ENCODE assay signal across 15 cellular contexts in genomic region chr17:3885271-3885670, GRCh38. TPM values are rescaled to one million over a fixed set of nuclear protein-coding genes. Genes with fewer than 3 reads are reported as not detected.
A peak's percentile ranks its signal among the peaks of the same experiment; 100 is the strongest.
DNase-seq lines count a peak whose midpoint lies in the region; ATAC-seq and TF ChIP-seq lines count a peak whose summit lies in the region.
"Had no signal": no experiment of that assay in that cellular context is flagged by ENCODE, and none has a peak within 500 bp of the region (broad histone marks: within the 10 kb centered on the region; RNA-seq: fewer than 3 reads in every experiment).

No MANE protein-coding gene starts in this region.

- POLR2A ChIA-PET in activated CD8-positive, alpha-beta T cell treated with anti-CD3 and anti-CD28 coated beads, Interleukin-2, amount 10 ng/mL, durations not matched to agents 7 days and 5 days (lab: Charles Lee) = interaction anchor here (1.1 kb wide), 1 partner anchor 9 kb away, joined by 3 read pairs; no protein-coding TSS in a partner anchor
- POLR2A ChIA-PET in activated CD8-positive, alpha-beta T cell treated with anti-CD3 and anti-CD28 coated beads for 36 hours (lab: Charles Lee) = interaction anchor here (0.7 to 1.5 kb wide), 3 partner anchors 9 to 132 kb away, joined by 3 to 6 read pairs (median 3); partner anchors contain the start of gene NCBP3

- H3K27me3 Mint-ChIP-seq in activated CD8-positive, alpha-beta T cell treated with anti-CD3 and anti-CD28 coated beads, Interleukin-2, amount 10 ng/mL, durations not matched to agents 7 days and 5 days (ENCODE audit: low read depth) = no peaks in the 10 kb centered on the region
- H3K27me3 Mint-ChIP-seq in activated CD8-positive, alpha-beta T cell treated with anti-CD3 and anti-CD28 coated beads for 36 hours = no peaks in the 10 kb centered on the region

- DNase-seq in activated CD8-positive, alpha-beta T cell treated with anti-CD3 and anti-CD28 coated beads, Interleukin-2, amount 10 ng/mL, durations not matched to agents 7 days and 5 days = no peak
- DNase-seq in activated CD8-positive, alpha-beta T cell treated with anti-CD3 and anti-CD28 coated beads for 36 hours = no peak
- no peak for DNase-seq in adipocyte (ENCODE audit: low read depth)
- DNase-seq in fibroblast of lung (ENCODE audit: low read depth in 2 of 2) = peak; percentile 23 to 28
- no peak for DNase-seq in retina
- no peak for DNase-seq in stimulated activated CD8-positive, alpha-beta memory T cell treated with anti-CD3 and anti-CD28 coated beads, Interleukin-4, amount 100 ng/mL, for 48 hours
- no peak for DNase-seq in omental fat pad (ENCODE audit: low spot score)
- DNase-seq in posterior vena cava (ENCODE audit: low spot score) = no peak
- DNase-seq: DMS153, KBM-7, NCI-H1048, NCI-H146, NCI-H2227 treated with DMSO at 0.1 percent for 48 hours, NCI-H69 had no signal

- H3K4me1 ChIP-seq in adipocyte (ENCODE audit: control insufficient read depth, insufficient read depth, low read length) (peaks cover 39% of the 10 kb centered on the region), fibroblast of lung (ENCODE audit: control insufficient read depth, extremely low read depth, insufficient read depth, low read length) (peaks cover 2% of the 10 kb centered on the region)

- TF ChIP-seq CTCF in activated CD8-positive, alpha-beta T cell treated with anti-CD3 and anti-CD28 coated beads for 36 hours (IDR thresholded peaks at IDR 0.05) = no peak
- TF ChIP-seq CTCF in fibroblast of lung (conservative IDR thresholded peaks at IDR 0.05 in 1 of 2, IDR thresholded peaks at IDR 0.05 in 1 of 2; ENCODE audit: low read depth in 1 of 2, low read length in 2 of 2) (no peak), omental fat pad (IDR thresholded peaks at IDR 0.05) (no peak)

- CTCF ChIA-PET in activated CD8-positive, alpha-beta T cell treated with anti-CD3 and anti-CD28 coated beads, Interleukin-2, amount 10 ng/mL, durations not matched to agents 7 days and 5 days (lab: Charles Lee) = no interaction called here
- CTCF ChIA-PET in activated CD8-positive, alpha-beta T cell treated with anti-CD3 and anti-CD28 coated beads for 36 hours (lab: Charles Lee) = interaction anchor here (1.0 to 2.0 kb wide), 3 partner anchors 12 to 119 kb away, joined by 3 to 8 read pairs (median 3); no protein-coding TSS in a partner anchor

- H3K9ac ChIP-seq in adipocyte (ENCODE audit: low read length) (peak overlapping the region; percentile 45), fibroblast of lung (ENCODE audit: insufficient read depth, low read length) (no peak overlapping the region)

- H3K4me3 Mint-ChIP-seq in activated CD8-positive, alpha-beta T cell treated with anti-CD3 and anti-CD28 coated beads, Interleukin-2, amount 10 ng/mL, durations not matched to agents 7 days and 5 days = no peak overlapping the region
- no peak overlapping the region for H3K4me3 Mint-ChIP-seq in activated CD8-positive, alpha-beta T cell treated with anti-CD3 and anti-CD28 coated beads for 36 hours

- H3K79me2 ChIP-seq in fibroblast of lung (ENCODE audit: control insufficient read depth, insufficient read depth, low read length) = no peaks in the 10 kb centered on the region

- no peak overlapping the region for H3K4me2 ChIP-seq in fibroblast of lung (ENCODE audit: extremely low read depth, insufficient read depth, low read length)

- H4K20me1 ChIP-seq in fibroblast of lung (ENCODE audit: control insufficient read depth, extremely low read depth, insufficient read depth, low read length) = no peaks in the 10 kb centered on the region

- no peaks in the 10 kb centered on the region for H3K9me3 Mint-ChIP-seq in activated CD8-positive, alpha-beta T cell treated with anti-CD3 and anti-CD28 coated beads, Interleukin-2, amount 10 ng/mL, durations not matched to agents 7 days and 5 days (ENCODE audit: insufficient read depth)
- H3K9me3 Mint-ChIP-seq in activated CD8-positive, alpha-beta T cell treated with anti-CD3 and anti-CD28 coated beads for 36 hours = no peaks in the 10 kb centered on the region

- no peaks in the 10 kb centered on the region for H3K27me3 ChIP-seq in adipocyte (replicated peaks; ENCODE audit: control insufficient read depth, insufficient read depth, low read length)
- H3K27me3 ChIP-seq in fibroblast of lung (ENCODE audit: control insufficient read depth, insufficient read depth, low read length) = no peaks in the 10 kb centered on the region

- H3K9me3 ChIP-seq in adipocyte (ENCODE audit: control insufficient read depth, low read length) (no peaks in the 10 kb centered on the region), fibroblast of lung (ENCODE audit: control insufficient read depth, insufficient read depth, low read depth, low read length) (no peaks in the 10 kb centered on the region)

- no peak overlapping the region for H3K27ac ChIP-seq in fibroblast of lung (ENCODE audit: insufficient read depth, low read length)
- H3K27ac ChIP-seq: 22Rv1 had no signal

- no peak for ATAC-seq in activated CD8-positive, alpha-beta T cell treated with anti-CD3 and anti-CD28 coated beads, Interleukin-2, amount 10 ng/mL, durations not matched to agents 7 days and 5 days
- ATAC-seq in activated CD8-positive, alpha-beta T cell treated with anti-CD3 and anti-CD28 coated beads for 36 hours = no peak
- no peak for ATAC-seq in omental fat pad (ENCODE audit: low FRiP score)

- H2AFZ ChIP-seq in fibroblast of lung (ENCODE audit: low read length) = no peak overlapping the region

- intact Hi-C loops in activated CD8-positive, alpha-beta T cell treated with anti-CD3 and anti-CD28 coated beads for 36 hours (cut with micrococcal nuclease) = no loop called here
- intact Hi-C loops in posterior vena cava (cut with DNase I) = no loop called here

- peak overlapping the region; percentile 37 for H3K27ac Mint-ChIP-seq in activated CD8-positive, alpha-beta T cell treated with anti-CD3 and anti-CD28 coated beads, Interleukin-2, amount 10 ng/mL, durations not matched to agents 7 days and 5 days
- no peak overlapping the region for H3K27ac Mint-ChIP-seq in activated CD8-positive, alpha-beta T cell treated with anti-CD3 and anti-CD28 coated beads for 36 hours

- peaks cover 2% of the 10 kb centered on the region for H3K36me3 Mint-ChIP-seq in activated CD8-positive, alpha-beta T cell treated with anti-CD3 and anti-CD28 coated beads, Interleukin-2, amount 10 ng/mL, durations not matched to agents 7 days and 5 days (ENCODE audit: low read depth)
- H3K36me3 Mint-ChIP-seq in activated CD8-positive, alpha-beta T cell treated with anti-CD3 and anti-CD28 coated beads for 36 hours (ENCODE audit: low read depth) = no peaks in the 10 kb centered on the region

- H3K4me1 Mint-ChIP-seq in activated CD8-positive, alpha-beta T cell treated with anti-CD3 and anti-CD28 coated beads, Interleukin-2, amount 10 ng/mL, durations not matched to agents 7 days and 5 days (ENCODE audit: low read depth) = peaks cover 31% of the 10 kb centered on the region
- H3K4me1 Mint-ChIP-seq in activated CD8-positive, alpha-beta T cell treated with anti-CD3 and anti-CD28 coated beads for 36 hours (ENCODE audit: low read depth) = peaks cover 15% of the 10 kb centered on the region

- H3K4me3 ChIP-seq in adipocyte (ENCODE audit: low read length) (no peak overlapping the region), fibroblast of lung (replicated peaks in 1 of 4; ENCODE audit: control extremely low read depth in 1 of 4, insufficient read depth in 1 of 4, low read depth in 3 of 4, low read length in 4 of 4) (no peak overlapping the region)

- H3K36me3 ChIP-seq in adipocyte (ENCODE audit: control insufficient read depth, insufficient read depth, low read length, severe bottlenecking) = peaks cover 15% of the 10 kb centered on the region
- no peaks in the 10 kb centered on the region for H3K36me3 ChIP-seq in fibroblast of lung (ENCODE audit: control insufficient read depth, insufficient read depth, low read length)

RNA-seq across cellular contexts. Expression of gene CAMKK1, which starts 7.6 kb away (rescaled TPM):
- 1 to 10 TPM; 3.3 to 4.0 TPM for total RNA-seq in activated CD8-positive, alpha-beta T cell treated with anti-CD3 and anti-CD28 coated beads, Interleukin-2, amount 10 ng/mL, durations not matched to agents 7 days and 5 days
- total RNA-seq in activated CD8-positive, alpha-beta T cell treated with anti-CD3 and anti-CD28 coated beads for 36 hours = 1 to 10 TPM; 6.7 to 6.9 TPM
- 1.8 and 2.5 TPM in 2 replicates for total RNA-seq in fibroblast of lung
- polyA plus RNA-seq in fibroblast of lung = 0.41 and 1.3 TPM in 2 replicates
- 0.30 and 1.2 TPM in 2 replicates for polyA plus RNA-seq in fibroblast of lung (2012)
- 0.94 and 1.6 TPM in 2 replicates for polyA minus RNA-seq in fibroblast of lung (ENCODE audit: low replicate concordance)
- 1 to 10 TPM; 4.3 to 9.9 (median 8.2) TPM for total RNA-seq in omental fat pad
- total RNA-seq in posterior vena cava = 10 to 100 TPM in 1 of 2 donors, 1 to 10 TPM in 1; 7.1 to 11.8 TPM

RNA-seq across cellular contexts. Expression of gene P2RX1, which starts 31.0 kb away (rescaled TPM):
- 1 to 10 TPM; 1.1 TPM for total RNA-seq in activated CD8-positive, alpha-beta T cell treated with anti-CD3 and anti-CD28 coated beads, Interleukin-2, amount 10 ng/mL, durations not matched to agents 7 days and 5 days
- total RNA-seq in activated CD8-positive, alpha-beta T cell treated with anti-CD3 and anti-CD28 coated beads for 36 hours = 1 to 10 TPM in 1 of 2 experiments, under 1 TPM in 1; 0.43 to 1.7 TPM
- total RNA-seq in fibroblast of lung (under 0.01 TPM in 2 replicates), omental fat pad (1 to 10 TPM; 1.1 to 4.7 (median 2.7) TPM), posterior vena cava (100 to 1,000 TPM in 1 of 2 donors, 10 to 100 TPM in 1; 71.0 to 115 TPM)
- 0.02 TPM in 1 of 2 replicates, not detected in the other for polyA plus RNA-seq in fibroblast of lung
- polyA plus RNA-seq in fibroblast of lung (2012) = 0.03 TPM in 1 of 2 replicates, not detected in the other
- polyA minus RNA-seq in fibroblast of lung (ENCODE audit: low replicate concordance) = not detected in 2 replicates

RNA-seq across cellular contexts. Expression of gene NCBP3, which starts 39.2 kb away (rescaled TPM):
- 10 to 100 TPM; 39.1 to 42.6 TPM for total RNA-seq in activated CD8-positive, alpha-beta T cell treated with anti-CD3 and anti-CD28 coated beads, Interleukin-2, amount 10 ng/mL, durations not matched to agents 7 days and 5 days
- total RNA-seq in activated CD8-positive, alpha-beta T cell treated with anti-CD3 and anti-CD28 coated beads for 36 hours = 10 to 100 TPM; 34.7 to 41.1 TPM
- total RNA-seq in fibroblast of lung (20.3 and 23.3 TPM in 2 replicates), omental fat pad (10 to 100 TPM; 16.3 to 31.9 (median 23.9) TPM), posterior vena cava (10 to 100 TPM; 22.3 to 22.8 TPM)
- 20.4 and 20.6 TPM in 2 replicates for polyA plus RNA-seq in fibroblast of lung
- polyA plus RNA-seq in fibroblast of lung (2012) = 16.9 and 22.8 TPM in 2 replicates
- polyA minus RNA-seq in fibroblast of lung (ENCODE audit: low replicate concordance) = 3.6 and 3.9 TPM in 2 replicates

Comparison
In these comparisons a context has a peak if more than half of its experiments do, and no peak if none do; other contexts are left out.
1. DNase-seq: peak in fibroblast of lung (2 of 2); none in activated CD8-positive, alpha-beta T cell treated with anti-CD3 and anti-CD28 coated beads, Interleukin-2, amount 10 ng/mL, durations not matched to agents 7 days and 5 days (single experiment), activated CD8-positive, alpha-beta T cell treated with anti-CD3 and anti-CD28 coated beads for 36 hours (single experiment), adipocyte (single experiment), retina (single experiment), stimulated activated CD8-positive, alpha-beta memory T cell treated with anti-CD3 and anti-CD28 coated beads, Interleukin-4, amount 100 ng/mL, for 48 hours (single experiment), omental fat pad (single experiment) and posterior vena cava (single experiment).
2. RNA of gene P2RX1, which starts 31.0 kb away (total RNA-seq): 71.0 to 115 TPM in posterior vena cava; 1.1 to 4.7 TPM in omental fat pad, 0.43 to 1.7 TPM in activated CD8-positive, alpha-beta T cell treated with anti-CD3 and anti-CD28 coated beads for 36 hours, 1.1 TPM in activated CD8-positive, alpha-beta T cell treated with anti-CD3 and anti-CD28 coated beads, Interleukin-2, amount 10 ng/mL, durations not matched to agents 7 days and 5 days and under 0.01 TPM in fibroblast of lung; every median in the first group is over 10 times any median in the second.